40 cellular contexts compared by ENCODE assay signal in the genomic region with DNA sequence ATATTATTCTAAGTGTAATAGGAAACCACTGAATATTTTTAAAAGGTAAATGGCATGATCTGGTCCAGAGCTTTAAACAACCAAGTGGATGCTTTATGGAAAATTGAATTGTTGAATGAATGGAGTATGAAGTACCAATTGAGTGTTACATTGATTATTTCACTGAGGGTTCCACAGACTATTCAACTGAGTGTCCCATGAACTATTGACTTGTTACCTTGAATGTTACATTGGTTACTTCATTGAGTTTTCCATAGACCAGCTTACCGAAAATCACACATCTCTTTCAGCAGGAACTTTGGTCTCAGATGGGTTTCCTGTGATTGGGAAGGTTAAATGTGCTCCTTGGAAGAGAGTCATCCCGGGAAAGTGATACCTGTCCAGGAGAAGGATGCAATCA. TPM values are rescaled to one million over a fixed set of nuclear protein-coding genes. Genes with fewer than 3 reads are reported as not detected.
"Had no signal": no experiment of that assay in that cellular context is flagged by ENCODE, and none has a peak within 500 bp of the region (broad histone marks: within the 10 kb centered on the region; RNA-seq: fewer than 3 reads in every experiment).

No MANE protein-coding gene starts in this region.

- DNase-seq: activated effector memory CD4-positive, alpha-beta T cell treated with anti-CD3 and anti-CD28 coated beads, Interleukin-2, amount 50 U/mL, for 16 hours; activated effector memory CD4-positive, alpha-beta T cell treated with Interleukin-2 at 50 U/mL for 16 hours; activated gamma-delta T cell; activated gamma-delta T cell treated with Interleukin-2 at 50 U/mL for 16 hours; activated naive CD4-positive, alpha-beta T cell; activated naive CD4-positive, alpha-beta T cell treated with anti-CD3 and anti-CD28 coated beads for 36 hours; activated naive CD4-positive, alpha-beta T cell treated with anti-CD3 and anti-CD28 coated beads, Interleukin-2, amount 10 ng/mL, durations not matched to agents 7 days and 5 days; activated naive CD4-positive, alpha-beta T cell treated with anti-CD3 and anti-CD28 coated beads, Interleukin-2, amount 50 U/mL, for 16 hours; activated naive CD4-positive, alpha-beta T cell treated with Interleukin-2 at 50 U/mL for 16 hours; activated naive CD8-positive, alpha-beta T cell treated with anti-CD3 and anti-CD28 coated beads for 36 hours; activated naive CD8-positive, alpha-beta T cell treated with anti-CD3 and anti-CD28 coated beads, Interleukin-2, amount 10 ng/mL, durations not matched to agents 7 days and 5 days; activated naive CD8-positive, alpha-beta T cell treated with anti-CD3 and anti-CD28 coated beads, Interleukin-2, amount 50 U/mL, for 24 hours; activated T-cell treated with anti-CD3 and anti-CD28 coated beads, Interleukin-2, amount 50 U/mL, for 1 hour; activated T-cell treated with anti-CD3 and anti-CD28 coated beads, Interleukin-2, amount 50 U/mL, for 24 hours; activated T-cell treated with anti-CD3 and anti-CD28 coated beads, Interleukin-2, amount 50 U/mL, for 4 hours; activated T-cell treated with anti-CD3 and anti-CD28 coated beads, Interleukin-2, amount 50 U/mL, for 48 hours; activated T-cell treated with anti-CD3 and anti-CD28 coated beads, Interleukin-2, amount 50 U/mL, for 72 hours; adrenal gland; amniotic stem cell; amygdala; anterior cingulate cortex; aorta; body of pancreas; brain microvascular endothelial cell; caudate nucleus; central memory CD4-positive, alpha-beta T cell; cerebellar nuclear complex had no signal

- H3K4me3 ChIP-seq: adrenal gland, ascending aorta, body of pancreas, breast epithelium, cardiac muscle cell had no signal

- H3K4me1 ChIP-seq: adrenal gland, ascending aorta, breast epithelium had no signal

- FAIRE-seq: astrocyte, bronchial epithelial cell had no signal

- H3K27ac ChIP-seq: adrenal gland, ascending aorta, body of pancreas, brain microvascular endothelial cell, breast epithelium, cardiac muscle cell had no signal

- H3K36me3 ChIP-seq: adrenal gland, ascending aorta, brain microvascular endothelial cell, breast epithelium, cardiac muscle cell had no signal

- H3K9me3 ChIP-seq: adrenal gland, ascending aorta, body of pancreas, breast epithelium had no signal

- H3K27me3 ChIP-seq: adrenal gland, ascending aorta, body of pancreas, brain microvascular endothelial cell, cardiac muscle cell had no signal

- ATAC-seq: activated naive CD4-positive, alpha-beta T cell treated with anti-CD3 and anti-CD28 coated beads, Interleukin-2, amount 50 U/mL, for 72 hours; activated naive CD8-positive, alpha-beta T cell treated with anti-CD3 and anti-CD28 coated beads, Interleukin-2, amount 50 U/mL, for 24 hours; activated T-cell treated with anti-CD3 and anti-CD28 coated beads, Interleukin-2, amount 50 U/mL, for 4 hours; activated T-cell treated with anti-CD3 and anti-CD28 coated beads, Interleukin-2, amount 50 U/mL, for 72 hours; activated T-helper 17 cell treated with anti-CD3 and anti-CD28 coated beads, Interleukin-2, amount 50 U/mL, for 72 hours; body of pancreas had no signal

RNA-seq across cellular contexts. Expression of gene TMEM114, which starts 56.8 kb away (rescaled TPM):
- total RNA-seq: activated naive CD4-positive, alpha-beta T cell treated with anti-CD3 and anti-CD28 coated beads for 36 hours; activated naive CD4-positive, alpha-beta T cell treated with anti-CD3 and anti-CD28 coated beads, Interleukin-2, amount 50 U/mL, for 72 hours; activated naive CD8-positive, alpha-beta T cell treated with anti-CD3 and anti-CD28 coated beads for 36 hours; activated naive CD8-positive, alpha-beta T cell treated with anti-CD3 and anti-CD28 coated beads, Interleukin-2, amount 10 ng/mL, durations not matched to agents 7 days and 5 days; activated T-cell treated with anti-CD3 and anti-CD28 coated beads, Interleukin-2, amount 50 U/mL, for 4 hours; activated T-cell treated with anti-CD3 and anti-CD28 coated beads, Interleukin-2, amount 50 U/mL, for 72 hours; activated T-helper 1 cell treated with anti-CD3 and anti-CD28 coated beads, Interleukin-12 subunit alpha, Interleukin-12 subunit beta, Interleukin-2, Interleukin-4 antibody, amounts not matched to agents 30 ng/mL and 10 ng/mL and 1 ng/mL, durations not matched to agents 14 hours and 24 hours and 36 hours; activated T-helper 17 cell treated with anti-CD3 and anti-CD28 coated beads, Interleukin-2, amount 50 U/mL, for 72 hours; activated T-helper 2 cell treated with anti-CD3 and anti-CD28 coated beads, Interferon-gamma antibody, Interleukin-2, Interleukin-4, amounts not matched to agents 10 μg/mL and 5 μg/mL and 100 μg/mL, durations not matched to agents 14 hours and 24 hours and 36 hours; adrenal gland; aorta; ascending aorta; astrocyte; body of pancreas; breast epithelium; bronchial epithelial cell; cardiac muscle cell; cardiac septum; cerebellum; chondrocyte had no signal
- polyA plus RNA-seq: adipose tissue, aorta, cardiac muscle cell had no signal
